In genomic region chr3:33134026-33134625, GRCh38 we compare ENCODE assay signal across 15 cellular contexts. TPM values are rescaled to one million over a fixed set of nuclear protein-coding genes. Genes with fewer than 3 reads are reported as not detected.
DNase-seq lines count a peak whose midpoint lies in the region; ATAC-seq and TF ChIP-seq lines count a peak whose summit lies in the region.
"Had no signal": no experiment of that assay in that cellular context is flagged by ENCODE, and none has a peak within 500 bp of the region (broad histone marks: within the 10 kb centered on the region; RNA-seq: fewer than 3 reads in every experiment).

No MANE protein-coding gene starts in this region.

- H3K4me1 Mint-ChIP-seq in activated CD8-positive, alpha-beta T cell treated with anti-CD3 and anti-CD28 coated beads for 36 hours (ENCODE audit: low read depth), result no peaks in the 10 kb centered on the region

- no peak overlapping the region for H2AFZ ChIP-seq in GM23248

- H3K4me3 ChIP-seq in GM23248 (no peak overlapping the region), Peyer's patch (no peak overlapping the region)
- H3K4me3 ChIP-seq: left lung had no signal

- TF ChIP-seq POLR2A in Peyer's patch (IDR thresholded peaks at IDR 0.05), result no peak

- no peaks in the 10 kb centered on the region for H3K27me3 Mint-ChIP-seq in activated CD8-positive, alpha-beta T cell treated with anti-CD3 and anti-CD28 coated beads for 36 hours
- H3K27me3 Mint-ChIP-seq: brain; naive thymus-derived CD4-positive, alpha-beta T cell had no signal

- CTCF ChIA-PET in activated CD8-positive, alpha-beta T cell treated with anti-CD3 and anti-CD28 coated beads for 36 hours (lab: Charles Lee), result interaction anchor here (1.0 to 1.5 kb wide), 3 partner anchors 10 to 653 kb away, joined by 3 to 6 read pairs (median 4); no protein-coding TSS in a partner anchor

- peak; percentile 30 for ATAC-seq in activated CD8-positive, alpha-beta T cell treated with anti-CD3 and anti-CD28 coated beads for 36 hours
- ATAC-seq: left lung; naive thymus-derived CD4-positive, alpha-beta T cell; SK-N-SH treated with all-trans-retinoic acid at 6 μM for 48 hours; WTC11 had no signal

- in situ Hi-C loops in GM23248 (cut with MboI), result loop anchor here (5.0 to 25.0 kb wide), 2 partner anchors 238 to 653 kb away; partner anchors contain the start of gene PDCD6IP

- H3K27ac Mint-ChIP-seq in activated CD8-positive, alpha-beta T cell treated with anti-CD3 and anti-CD28 coated beads for 36 hours, result no peak overlapping the region
- H3K27ac Mint-ChIP-seq: brain; naive thymus-derived CD4-positive, alpha-beta T cell; WTC11 had no signal

- no peaks in the 10 kb centered on the region for H3K79me2 ChIP-seq in GM23248 (ENCODE audit: insufficient read depth)

- H3K9ac ChIP-seq in GM23248, result no peak overlapping the region

- H3K36me3 ChIP-seq in GM23248 (ENCODE audit: low read depth) (peaks cover 24% of the 10 kb centered on the region), Peyer's patch (peaks cover 0 to 58% (median 0%) of the 10 kb centered on the region in 3 donors)

- H3K9me3 ChIP-seq in GM23248 (ENCODE audit: low read depth) (no peaks in the 10 kb centered on the region), Peyer's patch (no peaks in the 10 kb centered on the region)
- H3K9me3 ChIP-seq: left lung had no signal

- H3K9me2 ChIP-seq in GM23248 (ENCODE audit: insufficient read depth), result no peaks in the 10 kb centered on the region

- TF ChIP-seq CTCF in activated CD8-positive, alpha-beta T cell treated with anti-CD3 and anti-CD28 coated beads for 36 hours (IDR thresholded peaks at IDR 0.05), result no peak
- TF ChIP-seq CTCF in Peyer's patch (IDR thresholded peaks at IDR 0.05), result no peak

- H3K36me3 Mint-ChIP-seq in activated CD8-positive, alpha-beta T cell treated with anti-CD3 and anti-CD28 coated beads for 36 hours (ENCODE audit: low read depth), result peaks cover 18% of the 10 kb centered on the region

- peaks cover 9% of the 10 kb centered on the region for H3K4me1 ChIP-seq in GM23248 (ENCODE audit: insufficient read depth)
- no peaks in the 10 kb centered on the region for H3K4me1 ChIP-seq in Peyer's patch
- H3K4me1 ChIP-seq: left lung had no signal

- no peak overlapping the region for H3K27ac ChIP-seq in GM23248
- no peak overlapping the region for H3K27ac ChIP-seq in Peyer's patch
- H3K27ac ChIP-seq: C4-2B, left lung had no signal

- intact Hi-C loops in activated CD8-positive, alpha-beta T cell treated with anti-CD3 and anti-CD28 coated beads for 36 hours (cut with micrococcal nuclease), result loop anchor here (5.0 kb wide), 1 partner anchor 238 kb away; no protein-coding TSS in a partner anchor

- no peaks in the 10 kb centered on the region for H4K20me1 ChIP-seq in GM23248 (ENCODE audit: insufficient read depth)

- H3K9me3 Mint-ChIP-seq in activated CD8-positive, alpha-beta T cell treated with anti-CD3 and anti-CD28 coated beads for 36 hours, result no peaks in the 10 kb centered on the region
- H3K9me3 Mint-ChIP-seq: naive thymus-derived CD4-positive, alpha-beta T cell; WTC11 had no signal

- no peak overlapping the region for H3K4me2 ChIP-seq in GM23248 (ENCODE audit: unreplicated experiment)

- H3K27me3 ChIP-seq in GM23248 (replicated peaks; ENCODE audit: insufficient read depth) (no peaks in the 10 kb centered on the region), Peyer's patch (no peaks in the 10 kb centered on the region)
- H3K27me3 ChIP-seq: left lung had no signal

- peaks cover 7% of the 10 kb centered on the region; the same call in 1 of the 2 replicates for H3F3A ChIP-seq in GM23248 (ENCODE audit: insufficient read depth)

- no peak overlapping the region for H3K4me3 Mint-ChIP-seq in activated CD8-positive, alpha-beta T cell treated with anti-CD3 and anti-CD28 coated beads for 36 hours
- H3K4me3 Mint-ChIP-seq: brain; naive thymus-derived CD4-positive, alpha-beta T cell; WTC11 had no signal

- WGBS in GM23248 (ENCODE audit: low coverage in 1 of 2, low lambda C conversion rate in 2 of 2, missing lambda C conversion rate in 2 of 2), 2 experiments, result 82 to 86% methylated on average over 4 of the region's 4 CpGs

- peak; percentile 46 for DNase-seq in EH (ENCODE audit: low read depth)
- peak; percentile 64 for DNase-seq in GM23248
- no peak for DNase-seq in activated CD8-positive, alpha-beta T cell treated with anti-CD3 and anti-CD28 coated beads for 36 hours
- DNase-seq in glomerular visceral epithelial cell (ENCODE audit: extremely low spot score), result peak; percentile 42
- no peak for DNase-seq in Peyer's patch
- DNase-seq in activated effector memory CD4-positive, alpha-beta T cell treated with anti-CD3 and anti-CD28 coated beads, Interleukin-2, amount 50 U/mL, for 16 hours, result no peak
- no peak for DNase-seq in stimulated activated CD4-positive, alpha-beta T cell treated with anti-CD3 and anti-CD28 coated beads, Interleukin-15, amount 100 ng/mL, for 24 hours
- DNase-seq: left lung; naive thymus-derived CD4-positive, alpha-beta T cell; NCI-H1092 treated with DMSO at 0.1 percent for 48 hours; stimulated activated CD4-positive, alpha-beta T cell treated with anti-CD3 and anti-CD28 coated beads, Interleukin-2, amount 100 ng/mL, for 48 hours had no signal

- POLR2A ChIA-PET in activated CD8-positive, alpha-beta T cell treated with anti-CD3 and anti-CD28 coated beads for 36 hours (lab: Charles Lee), result no interaction called here

RNA-seq across cellular contexts. Expression of gene CRTAP, which starts 20.3 kb away (rescaled TPM):
- 261 and 378 TPM in 2 replicates for total RNA-seq in GM23248 (2014; rRNA removed; shearing (Covaris generic))
- 189 and 196 TPM in 2 replicates for polyA plus RNA-seq in GM23248 (2016; fragmentation: Nextera tagmentation; extraction: Ambion mirVana)
- 10 to 100 TPM; 32.7 to 35.7 TPM for total RNA-seq in activated CD8-positive, alpha-beta T cell treated with anti-CD3 and anti-CD28 coated beads for 36 hours
- 100 to 1,000 TPM in 1 of 4 donors, 10 to 100 TPM in 3; 32.9 to 127 (median 46.4) TPM for total RNA-seq in Peyer's patch

RNA-seq across cellular contexts. Expression of gene GLB1, which starts 37.2 kb away (rescaled TPM):
- 97.1 and 111 TPM in 2 replicates for total RNA-seq in GM23248 (2014; rRNA removed; shearing (Covaris generic))
- polyA plus RNA-seq in GM23248 (2016; fragmentation: Nextera tagmentation; extraction: Ambion mirVana), result 80.7 and 84.3 TPM in 2 replicates
- total RNA-seq in activated CD8-positive, alpha-beta T cell treated with anti-CD3 and anti-CD28 coated beads for 36 hours, result 10 to 100 TPM; 55.4 to 57.5 TPM
- total RNA-seq in Peyer's patch, result 100 to 1,000 TPM in 1 of 4 donors, 10 to 100 TPM in 3; 59.4 to 179 (median 66.7) TPM

RNA-seq across cellular contexts. Expression of gene TMPPE, which starts 37.2 kb away (rescaled TPM):
- total RNA-seq in GM23248 (2014; rRNA removed; shearing (Covaris generic)), result 3.0 and 4.0 TPM in 2 replicates
- polyA plus RNA-seq in GM23248 (2016; fragmentation: Nextera tagmentation; extraction: Ambion mirVana), result 1.2 and 1.4 TPM in 2 replicates
- total RNA-seq in activated CD8-positive, alpha-beta T cell treated with anti-CD3 and anti-CD28 coated beads for 36 hours, result 1 to 10 TPM; 6.5 to 6.6 TPM
- total RNA-seq in Peyer's patch, result 10 to 100 TPM in 3 of 4 donors, 1 to 10 TPM in 1; 3.3 to 19.8 (median 18.2) TPM

Comparison
In these comparisons a context has a peak if more than half of its experiments do, and no peak if none do; other contexts are left out.
1. DNase-seq: peak in EH (single experiment), GM23248 (single experiment) and glomerular visceral epithelial cell (single experiment); none in activated CD8-positive, alpha-beta T cell treated with anti-CD3 and anti-CD28 coated beads for 36 hours (single experiment), Peyer's patch (0 of 3), activated effector memory CD4-positive, alpha-beta T cell treated with anti-CD3 and anti-CD28 coated beads, Interleukin-2, amount 50 U/mL, for 16 hours (single experiment) and stimulated activated CD4-positive, alpha-beta T cell treated with anti-CD3 and anti-CD28 coated beads, Interleukin-15, amount 100 ng/mL, for 24 hours (single experiment).